Comparison of ENCODE assay signal across 38 cellular contexts in genomic region chr19:31391518-31391917, GRCh38.
"Had no signal": no experiment of that assay in that cellular context is flagged by ENCODE, and none has a peak within 500 bp of the region (broad histone marks: within the 10 kb centered on the region; RNA-seq: fewer than 3 reads in every experiment).

No MANE protein-coding gene starts in this region.

- H3K9me3 ChIP-seq: ascending aorta had no signal

- FAIRE-seq: bronchial epithelial cell, TTC549 had no signal

- H3K4me1 Mint-ChIP-seq: activated CD4-positive, alpha-beta memory T cell treated with anti-CD3 and anti-CD28 coated beads, Interleukin-2, amount 10 ng/mL, durations not matched to agents 7 days and 5 days; activated CD4-positive, alpha-beta T cell treated with anti-CD3 and anti-CD28 coated beads for 36 hours; activated CD4-positive, alpha-beta T cell treated with anti-CD3 and anti-CD28 coated beads, Interleukin-2, amount 10 ng/mL, durations not matched to agents 7 days and 5 days; activated CD8-positive, alpha-beta memory T cell treated with anti-CD3 and anti-CD28 coated beads, Interleukin-2, amount 10 ng/mL, durations not matched to agents 7 days and 5 days; activated naive CD4-positive, alpha-beta T cell treated with anti-CD3 and anti-CD28 coated beads, Interleukin-2, amount 10 ng/mL, durations not matched to agents 7 days and 5 days; activated naive CD4-positive, alpha-beta T cell treated with anti-CD3 and anti-CD28 coated beads, Interleukin-2, amount 50 U/mL, for 24 hours; activated naive CD8-positive, alpha-beta T cell treated with anti-CD3 and anti-CD28 coated beads, Interleukin-2, amount 10 ng/mL, durations not matched to agents 7 days and 5 days; activated naive CD8-positive, alpha-beta T cell treated with anti-CD3 and anti-CD28 coated beads, Interleukin-2, amount 50 U/mL, for 24 hours; central memory CD8-positive, alpha-beta T cell had no signal

- H3K9me3 Mint-ChIP-seq: activated CD4-positive, alpha-beta memory T cell treated with anti-CD3 and anti-CD28 coated beads, Interleukin-2, amount 10 ng/mL, durations not matched to agents 7 days and 5 days; activated CD4-positive, alpha-beta T cell treated with anti-CD3 and anti-CD28 coated beads, Interleukin-2, amount 10 ng/mL, durations not matched to agents 7 days and 5 days; activated naive CD4-positive, alpha-beta T cell treated with anti-CD3 and anti-CD28 coated beads, Interleukin-2, amount 10 ng/mL, durations not matched to agents 7 days and 5 days; activated naive CD4-positive, alpha-beta T cell treated with anti-CD3 and anti-CD28 coated beads, Interleukin-2, amount 50 U/mL, for 24 hours; activated naive CD8-positive, alpha-beta T cell treated with anti-CD3 and anti-CD28 coated beads, Interleukin-2, amount 10 ng/mL, durations not matched to agents 7 days and 5 days; activated naive CD8-positive, alpha-beta T cell treated with anti-CD3 and anti-CD28 coated beads, Interleukin-2, amount 50 U/mL, for 24 hours; activated T-cell treated with anti-CD3 and anti-CD28 coated beads, Interleukin-2, amount 50 U/mL, for 24 hours; activated T-helper 2 cell treated with anti-CD3 and anti-CD28 coated beads, Interferon-gamma antibody, Interleukin-2, Interleukin-4, amounts not matched to agents 10 μg/mL and 5 μg/mL and 100 μg/mL, durations not matched to agents 14 hours and 24 hours and 36 hours; brain; central memory CD8-positive, alpha-beta T cell; T-helper 1 cell treated with Interleukin-12 subunit alpha and Interleukin-12 subunit beta and Interleukin-4 antibody, amounts not matched to agents 30 μg/mL and 1 μg/mL, for 36 hours; T-helper 2 cell treated with Interferon-gamma antibody and Interleukin-4, amounts not matched to agents 5 μg/mL and 100 μg/mL, for 36 hours had no signal

- H3K36me3 ChIP-seq: ascending aorta, cardiac muscle cell had no signal

- H3K27ac ChIP-seq: ascending aorta, cardiac muscle cell, VCaP had no signal

- H3K27me3 Mint-ChIP-seq: activated CD4-positive, alpha-beta memory T cell treated with anti-CD3 and anti-CD28 coated beads, Interleukin-2, amount 10 ng/mL, durations not matched to agents 7 days and 5 days; activated CD4-positive, alpha-beta T cell treated with anti-CD3 and anti-CD28 coated beads for 36 hours; activated CD4-positive, alpha-beta T cell treated with anti-CD3 and anti-CD28 coated beads, Interleukin-2, amount 10 ng/mL, durations not matched to agents 7 days and 5 days; activated CD8-positive, alpha-beta memory T cell treated with anti-CD3 and anti-CD28 coated beads, Interleukin-2, amount 10 ng/mL, durations not matched to agents 7 days and 5 days; activated naive CD4-positive, alpha-beta T cell treated with anti-CD3 and anti-CD28 coated beads, Interleukin-2, amount 10 ng/mL, durations not matched to agents 7 days and 5 days; activated naive CD8-positive, alpha-beta T cell treated with anti-CD3 and anti-CD28 coated beads, Interleukin-2, amount 10 ng/mL, durations not matched to agents 7 days and 5 days; activated naive CD8-positive, alpha-beta T cell treated with anti-CD3 and anti-CD28 coated beads, Interleukin-2, amount 50 U/mL, for 24 hours had no signal

- H3K4me1 ChIP-seq: ascending aorta had no signal

- ATAC-seq: activated CD4-positive, alpha-beta T cell treated with anti-CD3 and anti-CD28 coated beads for 36 hours; activated CD4-positive, CD25-positive, alpha-beta regulatory T cell treated with anti-CD3 and anti-CD28 coated beads, Interleukin-2, amount 50 U/mL, for 24 hours; activated CD8-positive, alpha-beta memory T cell treated with anti-CD3 and anti-CD28 coated beads, Interleukin-2, amount 10 ng/mL, durations not matched to agents 7 days and 5 days; activated CD8-positive, alpha-beta T cell treated with anti-CD3 and anti-CD28 coated beads, Interleukin-2, amount 10 ng/mL, durations not matched to agents 7 days and 5 days; activated naive CD8-positive, alpha-beta T cell treated with anti-CD3 and anti-CD28 coated beads, Interleukin-2, amount 50 U/mL, for 24 hours had no signal

- DNase-seq: activated CD4-positive, alpha-beta memory T cell treated with anti-CD3 and anti-CD28 coated beads, Interleukin-2, amount 10 ng/mL, durations not matched to agents 7 days and 5 days; activated CD4-positive, alpha-beta T cell treated with anti-CD3 and anti-CD28 coated beads for 1 hour; activated CD4-positive, alpha-beta T cell treated with anti-CD3 and anti-CD28 coated beads for 36 hours; activated CD4-positive, alpha-beta T cell treated with anti-CD3 and anti-CD28 coated beads for 48 hours; activated CD4-positive, alpha-beta T cell treated with anti-CD3 and anti-CD28 coated beads, Interleukin-2, amount 10 ng/mL, durations not matched to agents 7 days and 5 days; activated CD4-positive, alpha-beta T cell treated with anti-CD3 and anti-CD28 coated beads, Interleukin-2, amount 50 U/mL, for 48 hours; activated CD4-positive, CD25-positive, alpha-beta regulatory T cell; activated CD8-positive, alpha-beta memory T cell treated with anti-CD3 and anti-CD28 coated beads for 24 hours; activated CD8-positive, alpha-beta memory T cell treated with anti-CD3 and anti-CD28 coated beads, Interleukin-2, amount 10 ng/mL, durations not matched to agents 7 days and 5 days; activated CD8-positive, alpha-beta memory T cell treated with anti-CD3 and anti-CD28 coated beads, Interleukin-2, amount 50 U/mL, for 48 hours; activated CD8-positive, alpha-beta T cell treated with anti-CD3 and anti-CD28 coated beads, Interleukin-2, amount 10 ng/mL, durations not matched to agents 7 days and 5 days; activated effector memory CD4-positive, alpha-beta T cell treated with Interleukin-2 at 50 U/mL for 16 hours; activated gamma-delta T cell; activated naive CD4-positive, alpha-beta T cell treated with anti-CD3 and anti-CD28 coated beads, Interleukin-2, amount 10 ng/mL, durations not matched to agents 7 days and 5 days; activated naive CD4-positive, alpha-beta T cell treated with Interleukin-2 at 50 U/mL for 16 hours; activated naive CD8-positive, alpha-beta T cell treated with anti-CD3 and anti-CD28 coated beads, Interleukin-2, amount 10 ng/mL, durations not matched to agents 7 days and 5 days; activated naive CD8-positive, alpha-beta T cell treated with anti-CD3 and anti-CD28 coated beads, Interleukin-2, amount 50 U/mL, for 24 hours; activated T-cell treated with anti-CD3 and anti-CD28 coated beads, Interleukin-2, amount 50 U/mL, for 24 hours; activated T-cell treated with anti-CD3 and anti-CD28 coated beads, Interleukin-2, amount 50 U/mL, for 48 hours; amygdala; anterior cingulate cortex; SW 1271; T-helper 1 cell; T-helper 2 cell; T-helper 9 cell had no signal

- H3K4me3 ChIP-seq: ascending aorta, cardiac muscle cell had no signal

- H3K27ac Mint-ChIP-seq: activated CD4-positive, alpha-beta memory T cell treated with anti-CD3 and anti-CD28 coated beads, Interleukin-2, amount 10 ng/mL, durations not matched to agents 7 days and 5 days; activated CD4-positive, alpha-beta T cell treated with anti-CD3 and anti-CD28 coated beads for 36 hours; activated CD4-positive, alpha-beta T cell treated with anti-CD3 and anti-CD28 coated beads, Interleukin-2, amount 10 ng/mL, durations not matched to agents 7 days and 5 days; activated CD8-positive, alpha-beta memory T cell treated with anti-CD3 and anti-CD28 coated beads, Interleukin-2, amount 10 ng/mL, durations not matched to agents 7 days and 5 days; activated CD8-positive, alpha-beta T cell treated with anti-CD3 and anti-CD28 coated beads, Interleukin-2, amount 10 ng/mL, durations not matched to agents 7 days and 5 days; activated naive CD4-positive, alpha-beta T cell treated with anti-CD3 and anti-CD28 coated beads, Interleukin-2, amount 10 ng/mL, durations not matched to agents 7 days and 5 days; activated naive CD4-positive, alpha-beta T cell treated with anti-CD3 and anti-CD28 coated beads, Interleukin-2, amount 50 U/mL, for 24 hours; activated naive CD8-positive, alpha-beta T cell; activated naive CD8-positive, alpha-beta T cell treated with anti-CD3 and anti-CD28 coated beads, Interleukin-2, amount 10 ng/mL, durations not matched to agents 7 days and 5 days; activated naive CD8-positive, alpha-beta T cell treated with anti-CD3 and anti-CD28 coated beads, Interleukin-2, amount 50 U/mL, for 24 hours; activated T-cell treated with anti-CD3 and anti-CD28 coated beads, Interleukin-2, amount 50 U/mL, for 24 hours; activated T-helper 2 cell treated with anti-CD3 and anti-CD28 coated beads, Interferon-gamma antibody, Interleukin-2, Interleukin-4, amounts not matched to agents 10 μg/mL and 5 μg/mL and 100 μg/mL, durations not matched to agents 14 hours and 24 hours and 36 hours; T-helper 1 cell treated with Interleukin-12 subunit alpha and Interleukin-12 subunit beta and Interleukin-4 antibody, amounts not matched to agents 30 μg/mL and 1 μg/mL, for 36 hours; T-helper 2 cell treated with Interferon-gamma antibody and Interleukin-4, amounts not matched to agents 5 μg/mL and 100 μg/mL, for 36 hours had no signal

- H3K4me3 Mint-ChIP-seq: activated CD4-positive, alpha-beta memory T cell treated with anti-CD3 and anti-CD28 coated beads, Interleukin-2, amount 10 ng/mL, durations not matched to agents 7 days and 5 days; activated CD4-positive, alpha-beta T cell treated with anti-CD3 and anti-CD28 coated beads for 36 hours; activated CD4-positive, alpha-beta T cell treated with anti-CD3 and anti-CD28 coated beads, Interleukin-2, amount 10 ng/mL, durations not matched to agents 7 days and 5 days; activated CD8-positive, alpha-beta memory T cell treated with anti-CD3 and anti-CD28 coated beads, Interleukin-2, amount 10 ng/mL, durations not matched to agents 7 days and 5 days; activated CD8-positive, alpha-beta T cell treated with anti-CD3 and anti-CD28 coated beads, Interleukin-2, amount 10 ng/mL, durations not matched to agents 7 days and 5 days; activated naive CD4-positive, alpha-beta T cell treated with anti-CD3 and anti-CD28 coated beads, Interleukin-2, amount 10 ng/mL, durations not matched to agents 7 days and 5 days; activated naive CD4-positive, alpha-beta T cell treated with anti-CD3 and anti-CD28 coated beads, Interleukin-2, amount 50 U/mL, for 24 hours; activated naive CD8-positive, alpha-beta T cell; activated naive CD8-positive, alpha-beta T cell treated with anti-CD3 and anti-CD28 coated beads, Interleukin-2, amount 10 ng/mL, durations not matched to agents 7 days and 5 days; activated naive CD8-positive, alpha-beta T cell treated with anti-CD3 and anti-CD28 coated beads, Interleukin-2, amount 50 U/mL, for 24 hours; activated T-cell treated with anti-CD3 and anti-CD28 coated beads, Interleukin-2, amount 50 U/mL, for 24 hours; central memory CD8-positive, alpha-beta T cell; T-helper 1 cell treated with Interleukin-12 subunit alpha and Interleukin-12 subunit beta and Interleukin-4 antibody, amounts not matched to agents 30 μg/mL and 1 μg/mL, for 36 hours; T-helper 2 cell treated with Interferon-gamma antibody and Interleukin-4, amounts not matched to agents 5 μg/mL and 100 μg/mL, for 36 hours had no signal

- H3K36me3 Mint-ChIP-seq: activated CD8-positive, alpha-beta memory T cell treated with anti-CD3 and anti-CD28 coated beads, Interleukin-2, amount 10 ng/mL, durations not matched to agents 7 days and 5 days; activated naive CD4-positive, alpha-beta T cell treated with anti-CD3 and anti-CD28 coated beads, Interleukin-2, amount 10 ng/mL, durations not matched to agents 7 days and 5 days; activated naive CD4-positive, alpha-beta T cell treated with anti-CD3 and anti-CD28 coated beads, Interleukin-2, amount 50 U/mL, for 24 hours; activated naive CD8-positive, alpha-beta T cell; activated naive CD8-positive, alpha-beta T cell treated with anti-CD3 and anti-CD28 coated beads, Interleukin-2, amount 10 ng/mL, durations not matched to agents 7 days and 5 days; brain had no signal
